In genomic region chr4:53777244-53777984, GRCh38 we compare ENCODE assay signal across 15 cellular contexts.
A peak's percentile ranks its signal among the peaks of the same experiment; 100 is the strongest.
DNase-seq lines count a peak whose midpoint lies in the region; ATAC-seq, FAIRE-seq and TF ChIP-seq lines count a peak whose summit lies in the region.
"Had no signal": no experiment of that assay in that cellular context is flagged by ENCODE, and none has a peak within 500 bp of the region (broad histone marks: within the 10 kb centered on the region; RNA-seq: fewer than 3 reads in every experiment).

No MANE protein-coding gene starts in this region.

- no peaks in the 10 kb centered on the region for H3K27me3 Mint-ChIP-seq in astrocyte (ENCODE audit: low read depth, unreplicated experiment)

- DNase-seq in AG04450 (ENCODE audit: low read depth, low spot score): peak; percentile 59
- peak; percentile 18 for DNase-seq in HTR-8/SVneo (ENCODE audit: insufficient read length, low spot score)
- peak; percentile 82 for DNase-seq in astrocyte (ENCODE audit: low read depth)
- no peak for DNase-seq in right cardiac atrium
- DNase-seq in GM20000 (ENCODE audit: low spot score): no peak
- no peak for DNase-seq in mucosa of descending colon
- DNase-seq: activated CD4-positive, alpha-beta T cell treated with anti-CD3 and anti-CD28 coated beads for 36 hours; activated effector memory CD4-positive, alpha-beta T cell treated with anti-CD3 and anti-CD28 coated beads, Interleukin-2, amount 50 U/mL, for 16 hours; NCI-H446 had no signal

- no peak overlapping the region for H3K4me3 Mint-ChIP-seq in astrocyte (ENCODE audit: unreplicated experiment)
- H3K4me3 Mint-ChIP-seq: activated CD4-positive, alpha-beta T cell treated with anti-CD3 and anti-CD28 coated beads for 36 hours had no signal

- H3K27me3 ChIP-seq in AG04450 (ENCODE audit: control insufficient read depth, insufficient read depth, low read length) (no peaks in the 10 kb centered on the region), astrocyte (ENCODE audit: insufficient read depth, low read length) (no peaks in the 10 kb centered on the region), right cardiac atrium (ENCODE audit: control insufficient read depth, insufficient read depth) (no peaks in the 10 kb centered on the region)

- POLR2A ChIA-PET in AG04450 (lab: Yijun Ruan, JAX): interaction anchor here (1.0 to 1.3 kb wide), 2 partner anchors 13 to 15 kb away, joined by 3 read pairs; no protein-coding TSS in a partner anchor

- ATAC-seq in right cardiac atrium: peak; percentile 64 to 68
- ATAC-seq in GM19452 (IDR thresholded peaks at IDR 0.05; ENCODE audit: unreplicated experiment): no peak
- no peak for ATAC-seq in mucosa of descending colon
- ATAC-seq in HG03097 (IDR thresholded peaks at IDR 0.05; ENCODE audit: low FRiP score, unreplicated experiment): no peak
- ATAC-seq: activated CD4-positive, alpha-beta T cell treated with anti-CD3 and anti-CD28 coated beads for 36 hours had no signal

- TF ChIP-seq CTCF in AG04450 (IDR thresholded peaks at IDR 0.05; ENCODE audit: low read depth, low read length) (no peak), astrocyte (IDR thresholded peaks at IDR 0.05; ENCODE audit: insufficient read depth, low read depth, low read length) (no peak), GM20000 (IDR thresholded peaks at IDR 0.05; ENCODE audit: extremely low read depth, missing control alignments) (no peak), mucosa of descending colon (IDR thresholded peaks at IDR 0.05) (no peak)

- H3K27ac Mint-ChIP-seq in astrocyte (ENCODE audit: unreplicated experiment): no peak overlapping the region
- H3K27ac Mint-ChIP-seq: activated CD4-positive, alpha-beta T cell treated with anti-CD3 and anti-CD28 coated beads for 36 hours had no signal

- peaks cover 2% of the 10 kb centered on the region for H3K9me3 Mint-ChIP-seq in astrocyte (ENCODE audit: unreplicated experiment)

- H3K79me2 ChIP-seq in astrocyte (ENCODE audit: insufficient read depth, low read length): no peaks in the 10 kb centered on the region

- no peak overlapping the region for H3K4me3 ChIP-seq in AG04450 (ENCODE audit: low read depth, low read length)
- H3K4me3 ChIP-seq in astrocyte (ENCODE audit: insufficient read depth, low read depth, low read length): no peak overlapping the region
- no peak overlapping the region for H3K4me3 ChIP-seq in right cardiac atrium (ENCODE audit: low read length)
- H3K4me3 ChIP-seq in mucosa of descending colon: no peak overlapping the region

- CTCF ChIA-PET in AG04450 (lab: Charles Lee): interaction anchor here (0.9 to 2.6 kb wide), 4 partner anchors 68 to 455 kb away, joined by 3 to 14 read pairs (median 3); no protein-coding TSS in a partner anchor

- H3K36me3 Mint-ChIP-seq in astrocyte (ENCODE audit: low read depth, unreplicated experiment): no peaks in the 10 kb centered on the region

- no peaks in the 10 kb centered on the region for H4K20me1 ChIP-seq in astrocyte (ENCODE audit: insufficient read depth, low read length)

- H3K9me3 ChIP-seq in AG04450 (ENCODE audit: control insufficient read depth, insufficient read depth, low read length) (no peaks in the 10 kb centered on the region), astrocyte (ENCODE audit: insufficient read depth, low read depth, low read length) (no peaks in the 10 kb centered on the region), right cardiac atrium (ENCODE audit: control insufficient read depth, low read length) (no peaks in the 10 kb centered on the region), mucosa of descending colon (no peaks in the 10 kb centered on the region)

- FAIRE-seq in HTR-8/SVneo (lab: Jason Lieb, UNC): no peak
- peak; percentile 97 for FAIRE-seq in astrocyte (lab: Jason Lieb, UNC)
- FAIRE-seq: colon, H1 had no signal

- intact Hi-C loops in right cardiac atrium (cut with DNase I): no loop called here
- intact Hi-C loops in mucosa of descending colon (cut with DNase I, micrococcal nuclease): no loop called here

- H3K4me1 ChIP-seq in astrocyte (ENCODE audit: insufficient read depth, low read length): peaks cover 7% of the 10 kb centered on the region
- H3K4me1 ChIP-seq in right cardiac atrium (ENCODE audit: control insufficient read depth, insufficient read depth, low read length): no peaks in the 10 kb centered on the region
- no peaks in the 10 kb centered on the region for H3K4me1 ChIP-seq in mucosa of descending colon (ENCODE audit: low read depth)

- H3K36me3 ChIP-seq in astrocyte (ENCODE audit: insufficient read depth, low read length) (no peaks in the 10 kb centered on the region), mucosa of descending colon (ENCODE audit: low read depth) (no peaks in the 10 kb centered on the region)

- H3K4me2 ChIP-seq in astrocyte (ENCODE audit: low read length): peak overlapping the region; percentile 20
- H3K4me2 ChIP-seq: KMS-11 had no signal

- H3K27ac ChIP-seq in AG04450 (ENCODE audit: low read depth, low read length): peak overlapping the region; percentile 76
- no peak overlapping the region for H3K27ac ChIP-seq in astrocyte (ENCODE audit: low read depth, low read length)
- H3K27ac ChIP-seq in right cardiac atrium (ENCODE audit: low read length): no peak overlapping the region
- H3K27ac ChIP-seq: C4-2B, KMS-11 had no signal

- H3K9ac ChIP-seq in astrocyte (ENCODE audit: low read length): no peak overlapping the region
- H3K9ac ChIP-seq: KMS-11 had no signal

- peaks cover 7% of the 10 kb centered on the region for H3K4me1 Mint-ChIP-seq in astrocyte (ENCODE audit: low read depth, unreplicated experiment)
- H3K4me1 Mint-ChIP-seq: activated CD4-positive, alpha-beta T cell treated with anti-CD3 and anti-CD28 coated beads for 36 hours had no signal

- no peak overlapping the region for H2AFZ ChIP-seq in astrocyte (ENCODE audit: low read depth, low read length)

- WGBS in right cardiac atrium: 47% methylated on average over 4 of the region's 4 CpGs

Comparison
In these comparisons a context has a peak if more than half of its experiments do, and no peak if none do; other contexts are left out.
1. DNase-seq: peak in AG04450 (single experiment), HTR-8/SVneo (single experiment) and astrocyte (single experiment); none in right cardiac atrium (0 of 3), GM20000 (single experiment) and mucosa of descending colon (0 of 3).
2. ATAC-seq: peak in right cardiac atrium (2 of 2); none in GM19452 (single experiment), mucosa of descending colon (single experiment) and HG03097 (single experiment).